In genomic region chr17:81805707-81806460, GRCh38 we compare ENCODE assay signal across 33 cellular contexts. TPM values are rescaled to one million over a fixed set of nuclear protein-coding genes. Genes with fewer than 3 reads are reported as not detected.
"Had no signal": no experiment of that assay in that cellular context is flagged by ENCODE, and none has a peak within 500 bp of the region (broad histone marks: within the 10 kb centered on the region; RNA-seq: fewer than 3 reads in every experiment).

No MANE protein-coding gene starts in this region.

- H3K27ac ChIP-seq: body of pancreas, breast epithelium, SJSA1 had no signal

- H3K9me2 ChIP-seq: SK-N-SH had no signal

- H3K4me1 Mint-ChIP-seq: activated CD4-positive, alpha-beta T cell treated with anti-CD3 and anti-CD28 coated beads for 36 hours; activated CD4-positive, alpha-beta T cell treated with anti-CD3 and anti-CD28 coated beads, Interleukin-2, amount 10 ng/mL, durations not matched to agents 7 days and 5 days; WTC11 had no signal

- H3K9me3 ChIP-seq: adrenal gland, body of pancreas, breast epithelium, MG63, SK-N-SH had no signal

- H3K27ac Mint-ChIP-seq: activated CD4-positive, alpha-beta T cell treated with anti-CD3 and anti-CD28 coated beads for 36 hours; activated CD4-positive, alpha-beta T cell treated with anti-CD3 and anti-CD28 coated beads, Interleukin-2, amount 10 ng/mL, durations not matched to agents 7 days and 5 days; activated CD8-positive, alpha-beta T cell treated with anti-CD3 and anti-CD28 coated beads, Interleukin-2, amount 10 ng/mL, durations not matched to agents 7 days and 5 days; activated naive CD4-positive, alpha-beta T cell treated with anti-CD3 and anti-CD28 coated beads for 36 hours; activated naive CD4-positive, alpha-beta T cell treated with anti-CD3 and anti-CD28 coated beads, Interleukin-2, amount 50 U/mL, for 72 hours; activated T-cell treated with anti-CD3 and anti-CD28 coated beads, Interleukin-2, amount 50 U/mL, for 24 hours; activated T-helper 1 cell treated with anti-CD3 and anti-CD28 coated beads, Interleukin-12 subunit alpha, Interleukin-12 subunit beta, Interleukin-2, Interleukin-4 antibody, amounts not matched to agents 30 ng/mL and 10 ng/mL and 1 ng/mL, durations not matched to agents 14 hours and 24 hours and 36 hours; T-helper 1 cell treated with Interleukin-12 subunit alpha and Interleukin-12 subunit beta and Interleukin-4 antibody, amounts not matched to agents 30 μg/mL and 1 μg/mL, for 36 hours; T-helper 2 cell treated with Interferon-gamma antibody and Interleukin-4, amounts not matched to agents 5 μg/mL and 100 μg/mL, for 36 hours; WTC11 had no signal

- H3K4me3 Mint-ChIP-seq: activated CD4-positive, alpha-beta T cell treated with anti-CD3 and anti-CD28 coated beads for 36 hours; activated CD4-positive, alpha-beta T cell treated with anti-CD3 and anti-CD28 coated beads, Interleukin-2, amount 10 ng/mL, durations not matched to agents 7 days and 5 days; activated CD8-positive, alpha-beta T cell treated with anti-CD3 and anti-CD28 coated beads, Interleukin-2, amount 10 ng/mL, durations not matched to agents 7 days and 5 days; activated naive CD4-positive, alpha-beta T cell treated with anti-CD3 and anti-CD28 coated beads for 36 hours; activated T-cell treated with anti-CD3 and anti-CD28 coated beads, Interleukin-2, amount 50 U/mL, for 24 hours; activated T-helper 1 cell treated with anti-CD3 and anti-CD28 coated beads, Interleukin-12 subunit alpha, Interleukin-12 subunit beta, Interleukin-2, Interleukin-4 antibody, amounts not matched to agents 30 ng/mL and 10 ng/mL and 1 ng/mL, durations not matched to agents 14 hours and 24 hours and 36 hours; T-helper 1 cell treated with Interleukin-12 subunit alpha and Interleukin-12 subunit beta and Interleukin-4 antibody, amounts not matched to agents 30 μg/mL and 1 μg/mL, for 36 hours; T-helper 2 cell treated with Interferon-gamma antibody and Interleukin-4, amounts not matched to agents 5 μg/mL and 100 μg/mL, for 36 hours had no signal

- ATAC-seq: activated CD4-positive, alpha-beta T cell treated with anti-CD3 and anti-CD28 coated beads for 36 hours; activated CD4-positive, CD25-positive, alpha-beta regulatory T cell treated with anti-CD3 and anti-CD28 coated beads, Interleukin-2, amount 50 U/mL, for 24 hours; activated CD8-positive, alpha-beta T cell treated with anti-CD3 and anti-CD28 coated beads, Interleukin-2, amount 10 ng/mL, durations not matched to agents 7 days and 5 days had no signal

- H3K36me3 ChIP-seq: adrenal gland, breast epithelium, MG63, SJSA1 had no signal

- H3K4me3 ChIP-seq: adrenal gland, body of pancreas, MG63, SJSA1 had no signal

- H3K9me3 Mint-ChIP-seq: activated CD4-positive, alpha-beta T cell treated with anti-CD3 and anti-CD28 coated beads, Interleukin-2, amount 10 ng/mL, durations not matched to agents 7 days and 5 days; activated naive CD4-positive, alpha-beta T cell treated with anti-CD3 and anti-CD28 coated beads for 36 hours; activated naive CD4-positive, alpha-beta T cell treated with anti-CD3 and anti-CD28 coated beads, Interleukin-2, amount 50 U/mL, for 72 hours; activated T-cell treated with anti-CD3 and anti-CD28 coated beads, Interleukin-2, amount 50 U/mL, for 24 hours; activated T-helper 1 cell treated with anti-CD3 and anti-CD28 coated beads, Interleukin-12 subunit alpha, Interleukin-12 subunit beta, Interleukin-2, Interleukin-4 antibody, amounts not matched to agents 30 ng/mL and 10 ng/mL and 1 ng/mL, durations not matched to agents 14 hours and 24 hours and 36 hours; T-helper 1 cell treated with Interleukin-12 subunit alpha and Interleukin-12 subunit beta and Interleukin-4 antibody, amounts not matched to agents 30 μg/mL and 1 μg/mL, for 36 hours; T-helper 2 cell treated with Interferon-gamma antibody and Interleukin-4, amounts not matched to agents 5 μg/mL and 100 μg/mL, for 36 hours; WTC11 had no signal

- H3K4me2 ChIP-seq: SK-N-SH had no signal

- FAIRE-seq: astrocyte, TTC549 had no signal

- H3K36me3 Mint-ChIP-seq: activated naive CD4-positive, alpha-beta T cell treated with anti-CD3 and anti-CD28 coated beads, Interleukin-2, amount 50 U/mL, for 72 hours; WTC11 had no signal

- DNase-seq: activated CD4-positive, alpha-beta T cell treated with anti-CD3 and anti-CD28 coated beads for 36 hours; activated CD4-positive, alpha-beta T cell treated with anti-CD3 and anti-CD28 coated beads, Interleukin-2, amount 10 ng/mL, durations not matched to agents 7 days and 5 days; activated CD4-positive, alpha-beta T cell treated with anti-CD3 and anti-CD28 coated beads, Interleukin-2, amount 50 U/mL, for 48 hours; activated CD8-positive, alpha-beta T cell treated with anti-CD3 and anti-CD28 coated beads, Interleukin-2, amount 10 ng/mL, durations not matched to agents 7 days and 5 days; activated gamma-delta T cell treated with Interleukin-2 at 50 U/mL for 16 hours; activated naive CD4-positive, alpha-beta T cell treated with anti-CD3 and anti-CD28 coated beads for 36 hours; activated T-cell treated with anti-CD3 and anti-CD28 coated beads, Interleukin-2, amount 50 U/mL, for 24 hours; adrenal gland; Kasumi-1; MG63; NCI-H1048; NCI-H1105 treated with DMSO at 0.1 percent for 48 hours; NCI-H1436; NCI-H1694; NCI-H2029; NCI-H345; NCI-H524 treated with DMSO at 0.1 percent for 48 hours; SHP77 treated with DMSO at 0.1 percent for 48 hours; SK-N-SH had no signal

- H3K9ac ChIP-seq: SK-N-SH had no signal

RNA-seq across cellular contexts. Expression of gene GCGR, which starts 1.9 kb away (rescaled TPM):
- total RNA-seq: activated CD4-positive, alpha-beta T cell treated with anti-CD3 and anti-CD28 coated beads for 36 hours; activated CD4-positive, alpha-beta T cell treated with anti-CD3 and anti-CD28 coated beads, Interleukin-2, amount 10 ng/mL, durations not matched to agents 7 days and 5 days; activated CD8-positive, alpha-beta T cell treated with anti-CD3 and anti-CD28 coated beads, Interleukin-2, amount 10 ng/mL, durations not matched to agents 7 days and 5 days; activated naive CD4-positive, alpha-beta T cell treated with anti-CD3 and anti-CD28 coated beads for 36 hours; activated naive CD4-positive, alpha-beta T cell treated with anti-CD3 and anti-CD28 coated beads, Interleukin-2, amount 50 U/mL, for 72 hours; activated T-helper 1 cell treated with anti-CD3 and anti-CD28 coated beads, Interleukin-12 subunit alpha, Interleukin-12 subunit beta, Interleukin-2, Interleukin-4 antibody, amounts not matched to agents 30 ng/mL and 10 ng/mL and 1 ng/mL, durations not matched to agents 14 hours and 24 hours and 36 hours; astrocyte; breast epithelium; cardiac septum; RPMI7951; SJSA1 had no signal
- polyA plus RNA-seq: SK-N-SH had no signal

RNA-seq across cellular contexts. Expression of gene PPP1R27, which starts 29.0 kb away (rescaled TPM):
- total RNA-seq: activated CD4-positive, alpha-beta T cell treated with anti-CD3 and anti-CD28 coated beads for 36 hours; activated CD4-positive, alpha-beta T cell treated with anti-CD3 and anti-CD28 coated beads, Interleukin-2, amount 10 ng/mL, durations not matched to agents 7 days and 5 days; activated CD8-positive, alpha-beta T cell treated with anti-CD3 and anti-CD28 coated beads, Interleukin-2, amount 10 ng/mL, durations not matched to agents 7 days and 5 days; activated naive CD4-positive, alpha-beta T cell treated with anti-CD3 and anti-CD28 coated beads for 36 hours; activated naive CD4-positive, alpha-beta T cell treated with anti-CD3 and anti-CD28 coated beads, Interleukin-2, amount 50 U/mL, for 72 hours; activated T-helper 1 cell treated with anti-CD3 and anti-CD28 coated beads, Interleukin-12 subunit alpha, Interleukin-12 subunit beta, Interleukin-2, Interleukin-4 antibody, amounts not matched to agents 30 ng/mL and 10 ng/mL and 1 ng/mL, durations not matched to agents 14 hours and 24 hours and 36 hours; astrocyte; body of pancreas; breast epithelium; NCI-H460; RPMI7951; SJSA1; WTC11 had no signal
